Comparison of ENCODE assay signal across 22 cellular contexts in the genomic region with DNA sequence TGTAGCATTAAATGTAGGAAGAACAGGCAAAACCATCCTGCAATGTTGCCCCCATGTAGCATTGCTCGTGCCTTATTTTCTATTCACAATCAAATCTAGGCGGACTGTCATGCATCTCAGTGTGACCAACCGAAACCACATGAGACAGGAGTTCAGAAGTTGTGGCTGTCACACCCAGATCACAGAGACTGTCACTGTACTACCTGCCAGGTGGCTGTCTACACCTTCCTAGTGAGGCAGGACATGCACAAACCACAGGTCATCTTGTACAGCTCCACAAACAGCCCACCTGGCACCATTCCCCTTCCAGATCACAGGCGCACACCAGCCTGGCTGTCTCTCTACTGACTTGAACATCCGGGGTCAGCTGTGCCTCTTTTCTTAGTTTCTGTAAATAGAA.
"Had no signal": no experiment of that assay in that cellular context is flagged by ENCODE, and none has a peak within 500 bp of the region (broad histone marks: within the 10 kb centered on the region; RNA-seq: fewer than 3 reads in every experiment).

No MANE protein-coding gene starts in this region.

- H3K27ac ChIP-seq: left ventricle myocardium inferior, neural progenitor cell, ovary, right atrium auricular region, right lobe of liver, stomach, testis, thyroid gland, transverse colon, upper lobe of right lung, uterus had no signal

- H3K9me3 ChIP-seq: ovary, right lobe of liver, testis, thyroid gland, upper lobe of right lung had no signal

- H3K4me1 ChIP-seq: left ventricle myocardium inferior, right atrium auricular region, right lobe of liver, stomach, testis, thyroid gland, transverse colon, upper lobe of right lung, uterus had no signal

- H3K4me2 ChIP-seq: neural progenitor cell, smooth muscle cell had no signal

- ATAC-seq: natural killer cell; right lobe of liver; stimulated activated naive B cell treated with anti-CD40 and anti-IgM and Interleukin-4, amounts not matched to agents 10 μg/mL and 1 μg/mL and 100 μg/mL, for 72 hours; stimulated activated naive CD8-positive, alpha-beta T cell treated with anti-CD3 and anti-CD28 coated beads, Interleukin-15, Interleukin-2, amounts not matched to agents 100 U/mL and 50 U/mL, for 24 hours; upper lobe of right lung had no signal

- H3K9ac ChIP-seq: neural progenitor cell had no signal

- DNase-seq: islet precursor cell; left ventricle myocardium inferior; mesendoderm; naive B cell; natural killer cell; nephron progenitor cell; ovary; right lobe of liver; stimulated activated CD4-positive, alpha-beta T cell treated with anti-CD3 and anti-CD28 coated beads, Interleukin-1b, Interleukin-23, amount 100 ng/mL, for 48 hours; stimulated activated CD4-positive, alpha-beta T cell treated with anti-CD3 and anti-CD28 coated beads, Interleukin-4, amount 100 ng/mL, for 1 hour; stimulated activated naive B cell treated with anti-CD40 and anti-IgM and Interleukin-4, amounts not matched to agents 10 μg/mL and 1 μg/mL and 100 μg/mL, for 72 hours; stimulated activated naive CD8-positive, alpha-beta T cell treated with anti-CD3 and anti-CD28 coated beads, Interleukin-15, Interleukin-2, amounts not matched to agents 100 U/mL and 50 U/mL, for 24 hours; stomach; testis; thyroid gland; transverse colon; upper lobe of right lung; uterus had no signal

- H2AFZ ChIP-seq: neural progenitor cell had no signal

- H3K27me3 ChIP-seq: neural progenitor cell, ovary, right atrium auricular region, right lobe of liver, testis, thyroid gland, transverse colon, upper lobe of right lung, uterus had no signal

- H3K4me3 ChIP-seq: left ventricle myocardium inferior, lung, neural progenitor cell, ovary, right atrium auricular region, right lobe of liver, smooth muscle cell, stomach, testis, thyroid gland, transverse colon, upper lobe of right lung, uterus had no signal

- H3K36me3 ChIP-seq: left ventricle myocardium inferior, neural progenitor cell, ovary, right atrium auricular region, right lobe of liver, stomach, thyroid gland, transverse colon, upper lobe of right lung, uterus had no signal
